Comparison of ENCODE assay signal across 28 cellular contexts in genomic region chr22:29831186-29831921, GRCh38. TPM values are rescaled to one million over a fixed set of nuclear protein-coding genes. Genes with fewer than 3 reads are reported as not detected.
A peak's percentile ranks its signal among the peaks of the same experiment; 100 is the strongest.
DNase-seq lines count a peak whose midpoint lies in the region; ATAC-seq and TF ChIP-seq lines count a peak whose summit lies in the region.
"Had no signal": no experiment of that assay in that cellular context is flagged by ENCODE, and none has a peak within 500 bp of the region (broad histone marks: within the 10 kb centered on the region; RNA-seq: fewer than 3 reads in every experiment).

No MANE protein-coding gene starts in this region.

- H3K27ac ChIP-seq in heart right ventricle, result peak overlapping the region; percentile 13 to 84 (median 70)
- peak overlapping the region; percentile 91 for H3K27ac ChIP-seq in psoas muscle
- H3K27ac ChIP-seq: PC-9, WERI-Rb-1 had no signal

- H3K4me1 Mint-ChIP-seq in activated T-helper 17 cell treated with anti-CD3 and anti-CD28 coated beads, Interleukin-2, amount 50 U/mL, for 72 hours, result peaks cover 23% of the 10 kb centered on the region
- peaks cover 9% of the 10 kb centered on the region for H3K4me1 Mint-ChIP-seq in chondrocyte (ENCODE audit: low read depth)
- H3K4me1 Mint-ChIP-seq: GM23338 had no signal

- DNase-seq in HUDEP-2 (lab: John Stamatoyannopoulos, UW; ENCODE audit: unreplicated experiment in 76 of 76) (peak in 74 of 76 experiments; percentile 22 to 89 (median 70)), heart right ventricle (no peak), psoas muscle (no peak), GM20000 (ENCODE audit: low spot score) (no peak), chondrocyte (ENCODE audit: low spot score) (no peak)
- no peak for DNase-seq in activated effector memory CD4-positive, alpha-beta T cell treated with Interleukin-2 at 50 U/mL for 16 hours
- DNase-seq: activated CD4-positive, alpha-beta T cell treated with anti-CD3 and anti-CD28 coated beads for 4 hours; activated naive CD4-positive, alpha-beta T cell treated with Interleukin-2 at 50 U/mL for 16 hours; activated T-cell treated with anti-CD3 and anti-CD28 coated beads, Interleukin-2, amount 50 U/mL, for 4 hours; amniotic stem cell; COR-L47; immature natural killer cell; mesenchymal stem cell; NCI-H146; NCI-H69; PC-9; stimulated activated CD4-positive, alpha-beta T cell treated with anti-CD3 and anti-CD28 coated beads, Interleukin-4, amount 100 ng/mL, for 4 hours; substantia nigra; WERI-Rb-1 had no signal

- no peaks in the 10 kb centered on the region for H3K27me3 ChIP-seq in heart right ventricle
- no peaks in the 10 kb centered on the region for H3K27me3 ChIP-seq in psoas muscle (ENCODE audit: insufficient read depth in 3 of 3, low read length in 2 of 3)
- H3K27me3 ChIP-seq: BE2C had no signal

- H3K27ac Mint-ChIP-seq in activated T-helper 17 cell treated with anti-CD3 and anti-CD28 coated beads, Interleukin-2, amount 50 U/mL, for 72 hours, result peak overlapping the region; percentile 50
- H3K27ac Mint-ChIP-seq in chondrocyte (ENCODE audit: unreplicated experiment), result no peak overlapping the region
- H3K27ac Mint-ChIP-seq: GM23338; IgD-negative memory B cell; immature natural killer cell; stimulated activated memory B cell treated with anti-CD40 and anti-IgM and Interleukin-4, amounts not matched to agents 10 μg/mL and 1 μg/mL and 100 μg/mL, for 72 hours; type B pancreatic cell had no signal

- TF ChIP-seq CTCF in heart right ventricle (IDR thresholded peaks at IDR 0.05) (no peak), psoas muscle (IDR thresholded peaks at IDR 0.05) (no peak), GM20000 (IDR thresholded peaks at IDR 0.05; ENCODE audit: extremely low read depth, missing control alignments) (no peak), chondrocyte (IDR thresholded peaks at IDR 0.05) (no peak)

- WGBS in heart right ventricle, 2 donors, result 30 to 39% methylated on average over 8 of the region's 8 CpGs
- 33 to 46% (median 39%) methylated on average over 8 of the region's 8 CpGs for WGBS in psoas muscle, 3 donors

- no peak overlapping the region for H3K4me3 Mint-ChIP-seq in activated T-helper 17 cell treated with anti-CD3 and anti-CD28 coated beads, Interleukin-2, amount 50 U/mL, for 72 hours
- H3K4me3 Mint-ChIP-seq in chondrocyte (ENCODE audit: unreplicated experiment), result no peak overlapping the region
- H3K4me3 Mint-ChIP-seq: activated T-cell treated with anti-CD3 and anti-CD28 coated beads, Interleukin-2, amount 50 U/mL, for 4 hours; brain; GM23338; immature natural killer cell; stimulated activated memory B cell treated with anti-CD40 and anti-IgM and Interleukin-4, amounts not matched to agents 10 μg/mL and 1 μg/mL and 100 μg/mL, for 72 hours; type B pancreatic cell had no signal

- no peaks in the 10 kb centered on the region for H3K9me3 ChIP-seq in heart right ventricle
- H3K9me3 ChIP-seq in psoas muscle, result no peaks in the 10 kb centered on the region
- H3K9me3 ChIP-seq: BE2C had no signal

- no peaks in the 10 kb centered on the region for H3K27me3 Mint-ChIP-seq in activated T-helper 17 cell treated with anti-CD3 and anti-CD28 coated beads, Interleukin-2, amount 50 U/mL, for 72 hours
- no peaks in the 10 kb centered on the region for H3K27me3 Mint-ChIP-seq in chondrocyte (ENCODE audit: low read depth)
- H3K27me3 Mint-ChIP-seq: brain; IgD-negative memory B cell; stimulated activated memory B cell treated with anti-CD40 and anti-IgM and Interleukin-4, amounts not matched to agents 10 μg/mL and 1 μg/mL and 100 μg/mL, for 72 hours; type B pancreatic cell had no signal

- H3K36me3 Mint-ChIP-seq in activated T-helper 17 cell treated with anti-CD3 and anti-CD28 coated beads, Interleukin-2, amount 50 U/mL, for 72 hours (ENCODE audit: low read depth), result peaks cover 75% of the 10 kb centered on the region
- peaks cover 21% of the 10 kb centered on the region for H3K36me3 Mint-ChIP-seq in chondrocyte (ENCODE audit: low read depth)

- H3K9me3 Mint-ChIP-seq in activated T-helper 17 cell treated with anti-CD3 and anti-CD28 coated beads, Interleukin-2, amount 50 U/mL, for 72 hours, result no peaks in the 10 kb centered on the region
- H3K9me3 Mint-ChIP-seq in chondrocyte (ENCODE audit: low read depth), result no peaks in the 10 kb centered on the region
- H3K9me3 Mint-ChIP-seq: activated T-cell treated with anti-CD3 and anti-CD28 coated beads, Interleukin-2, amount 50 U/mL, for 4 hours; brain; GM23338; IgD-negative memory B cell; immature natural killer cell; stimulated activated memory B cell treated with anti-CD40 and anti-IgM and Interleukin-4, amounts not matched to agents 10 μg/mL and 1 μg/mL and 100 μg/mL, for 72 hours; type B pancreatic cell had no signal

- H3K36me3 ChIP-seq in heart right ventricle (peaks cover 0 to 87% (median 12%) of the 10 kb centered on the region in 9 donors), psoas muscle (ENCODE audit: insufficient read depth in 1 of 2, low read depth in 1 of 2) (peaks cover 8 to 66% of the 10 kb centered on the region in 2 donors)

- H3K4me3 ChIP-seq in heart right ventricle (no peak overlapping the region), psoas muscle (peak overlapping the region; percentile 22)
- H3K4me3 ChIP-seq: GM23338, PC-9 had no signal

- intact Hi-C loops in heart right ventricle (cut with DNase I) (loop anchor here in 2 of 10 donors (10.0 kb wide), 3 partner anchors 57 to 173 kb away; no protein-coding TSS in a partner anchor), psoas muscle (cut with DNase I) (loop anchor here in 1 of 2 donors (10.0 kb wide), 2 partner anchors 57 to 173 kb away; no protein-coding TSS in a partner anchor)

- peaks cover 3 to 63% (median 37%) of the 10 kb centered on the region in 9 donors for H3K4me1 ChIP-seq in heart right ventricle
- peaks cover 36% of the 10 kb centered on the region for H3K4me1 ChIP-seq in psoas muscle
- H3K4me1 ChIP-seq: BE2C had no signal

- no peak for ATAC-seq in activated T-helper 17 cell treated with anti-CD3 and anti-CD28 coated beads, Interleukin-2, amount 50 U/mL, for 72 hours (replicated peaks)
- peak in 6 of 8 donors; percentile 31 to 59 (median 46) for ATAC-seq in heart right ventricle
- ATAC-seq in psoas muscle, result peak in 3 of 4 donors; percentile 71 to 74 (median 72)
- ATAC-seq in HG03354 (IDR thresholded peaks at IDR 0.05; ENCODE audit: poor library complexity, severe bottlenecking, unreplicated experiment), result no peak
- ATAC-seq: activated T-cell treated with anti-CD3 and anti-CD28 coated beads, Interleukin-2, amount 50 U/mL, for 4 hours; GM23338; sciatic nerve; stimulated activated memory B cell treated with anti-CD40 and anti-IgM and Interleukin-4, amounts not matched to agents 10 μg/mL and 1 μg/mL and 100 μg/mL, for 72 hours had no signal

RNA-seq across cellular contexts. Expression of gene ASCC2, which starts 6.7 kb away (rescaled TPM):
- total RNA-seq in activated T-helper 17 cell treated with anti-CD3 and anti-CD28 coated beads, Interleukin-2, amount 50 U/mL, for 72 hours, result 10 to 100 TPM; 62.0 to 79.4 TPM
- total RNA-seq in heart right ventricle (10 to 100 TPM; 26.6 to 42.1 (median 33.1) TPM), psoas muscle (10 to 100 TPM; 47.1 to 58.6 (median 54.6) TPM), chondrocyte (43.2 to 65.8 TPM (median 44.2 TPM) in 3 replicates)
- polyA plus RNA-seq in heart right ventricle (10 to 100 TPM; 47.4 to 87.0 TPM), psoas muscle (10 to 100 TPM; 45.7 to 46.7 (median 45.7) TPM)

RNA-seq across cellular contexts. Expression of gene MTMR3, which starts 51.6 kb away (rescaled TPM):
- 10 to 100 TPM; 24.7 to 34.7 TPM for total RNA-seq in activated T-helper 17 cell treated with anti-CD3 and anti-CD28 coated beads, Interleukin-2, amount 50 U/mL, for 72 hours
- total RNA-seq in heart right ventricle (10 to 100 TPM; 26.1 to 42.9 (median 36.5) TPM), psoas muscle (10 to 100 TPM; 31.8 to 37.9 (median 33.8) TPM), chondrocyte (30.5 to 37.1 TPM (median 36.9 TPM) in 3 replicates)
- polyA plus RNA-seq in heart right ventricle (10 to 100 TPM in 1 of 2 donors, 1 to 10 TPM in 1; 9.8 to 14.1 TPM), psoas muscle (10 to 100 TPM in 2 of 3 donors, 1 to 10 TPM in 1; 7.8 to 21.3 (median 11.6) TPM)

Comparison
In these comparisons a context has a peak if more than half of its experiments do, and no peak if none do; other contexts are left out.
1. DNase-seq: peak in HUDEP-2 (74 of 76); none in heart right ventricle (0 of 2), psoas muscle (0 of 2), GM20000 (single experiment), activated effector memory CD4-positive, alpha-beta T cell treated with Interleukin-2 at 50 U/mL for 16 hours (single experiment) and chondrocyte (single experiment).
2. ATAC-seq: peak in heart right ventricle (6 of 8) and psoas muscle (3 of 4); none in activated T-helper 17 cell treated with anti-CD3 and anti-CD28 coated beads, Interleukin-2, amount 50 U/mL, for 72 hours (single experiment) and HG03354 (single experiment).